27 cellular contexts compared by ENCODE assay signal in the genomic region with DNA sequence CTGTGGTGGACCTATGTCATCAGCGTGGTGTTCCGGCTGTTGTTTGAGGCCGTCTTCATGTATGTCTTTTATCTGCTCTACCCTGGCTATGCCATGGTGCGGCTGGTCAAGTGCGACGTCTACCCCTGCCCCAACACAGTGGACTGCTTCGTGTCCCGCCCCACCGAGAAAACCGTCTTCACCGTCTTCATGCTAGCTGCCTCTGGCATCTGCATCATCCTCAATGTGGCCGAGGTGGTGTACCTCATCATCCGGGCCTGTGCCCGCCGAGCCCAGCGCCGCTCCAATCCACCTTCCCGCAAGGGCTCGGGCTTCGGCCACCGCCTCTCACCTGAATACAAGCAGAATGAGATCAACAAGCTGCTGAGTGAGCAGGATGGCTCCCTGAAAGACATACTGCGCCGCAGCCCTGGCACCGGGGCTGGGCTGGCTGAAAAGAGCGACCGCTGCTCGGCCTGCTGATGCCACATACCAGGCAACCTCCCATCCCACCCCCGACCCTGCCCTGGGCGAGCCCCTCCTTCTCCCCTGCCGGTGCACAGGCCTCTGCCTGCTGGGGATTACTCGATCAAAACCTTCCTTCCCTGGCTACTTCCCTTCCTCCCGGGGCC. TPM values are rescaled to one million over a fixed set of nuclear protein-coding genes. Genes with fewer than 3 reads are reported as not detected.
"Had no signal": no experiment of that assay in that cellular context is flagged by ENCODE, and none has a peak within 500 bp of the region (broad histone marks: within the 10 kb centered on the region; RNA-seq: fewer than 3 reads in every experiment).

No MANE protein-coding gene starts in this region.

- ATAC-seq: activated CD4-positive, alpha-beta T cell treated with anti-CD3 and anti-CD28 coated beads for 36 hours; activated naive CD4-positive, alpha-beta T cell treated with anti-CD3 and anti-CD28 coated beads, Interleukin-2, amount 50 U/mL, for 72 hours; activated T-helper 17 cell treated with anti-CD3 and anti-CD28 coated beads, Interleukin-2, amount 50 U/mL, for 72 hours; stimulated activated naive B cell treated with anti-CD40 and anti-IgM and Interleukin-4, amounts not matched to agents 10 μg/mL and 1 μg/mL and 100 μg/mL, for 72 hours had no signal

- H3K36me3 ChIP-seq: ascending aorta, sigmoid colon, thoracic aorta, upper lobe of right lung had no signal

- H3K36me3 Mint-ChIP-seq: activated naive CD4-positive, alpha-beta T cell treated with anti-CD3 and anti-CD28 coated beads, Interleukin-2, amount 50 U/mL, for 72 hours; memory B cell; stimulated activated naive B cell treated with anti-CD40 and anti-IgM and Interleukin-4, amounts not matched to agents 10 μg/mL and 1 μg/mL and 100 μg/mL, for 72 hours had no signal

- H3K27me3 ChIP-seq: ascending aorta, sigmoid colon, upper lobe of right lung had no signal

- H3K4me2 ChIP-seq: smooth muscle cell had no signal

- H3K27me3 Mint-ChIP-seq: activated CD4-positive, alpha-beta T cell treated with anti-CD3 and anti-CD28 coated beads for 36 hours; activated T-helper 17 cell treated with anti-CD3 and anti-CD28 coated beads, Interleukin-2, amount 50 U/mL, for 72 hours had no signal

- H3K4me1 Mint-ChIP-seq: activated B cell treated with CpG ODN at 0.5 μM for 24 hours; activated CD4-positive, alpha-beta T cell treated with anti-CD3 and anti-CD28 coated beads for 36 hours; activated T-helper 17 cell treated with anti-CD3 and anti-CD28 coated beads, Interleukin-2, amount 50 U/mL, for 72 hours; central memory CD8-positive, alpha-beta T cell; memory B cell; stimulated activated naive B cell treated with anti-CD40 and anti-IgM and Interleukin-4, amounts not matched to agents 10 μg/mL and 1 μg/mL and 100 μg/mL, for 72 hours had no signal

- H3K9me3 ChIP-seq: ascending aorta, sigmoid colon, thoracic aorta, upper lobe of right lung had no signal

- H3K4me3 ChIP-seq: ascending aorta, coronary artery, sigmoid colon, smooth muscle cell, thoracic aorta, upper lobe of right lung had no signal

- H3K9me3 Mint-ChIP-seq: activated B cell treated with CpG ODN at 0.5 μM for 24 hours; activated naive CD4-positive, alpha-beta T cell treated with anti-CD3 and anti-CD28 coated beads, Interleukin-2, amount 50 U/mL, for 72 hours; activated T-cell treated with anti-CD3 and anti-CD28 coated beads, Interleukin-2, amount 50 U/mL, for 24 hours; activated T-helper 17 cell treated with anti-CD3 and anti-CD28 coated beads, Interleukin-2, amount 50 U/mL, for 72 hours; central memory CD8-positive, alpha-beta T cell; memory B cell; stimulated activated naive B cell treated with anti-CD40 and anti-IgM and Interleukin-4, amounts not matched to agents 10 μg/mL and 1 μg/mL and 100 μg/mL, for 72 hours had no signal

- H3K4me1 ChIP-seq: ascending aorta, sigmoid colon, upper lobe of right lung had no signal

- H3K27ac ChIP-seq: ascending aorta, coronary artery, sigmoid colon, thoracic aorta, upper lobe of right lung had no signal

- H3K27ac Mint-ChIP-seq: activated B cell treated with CpG ODN at 0.5 μM for 24 hours; activated CD4-positive, alpha-beta T cell treated with anti-CD3 and anti-CD28 coated beads for 36 hours; activated naive CD4-positive, alpha-beta T cell treated with anti-CD3 and anti-CD28 coated beads, Interleukin-2, amount 50 U/mL, for 72 hours; activated T-cell treated with anti-CD3 and anti-CD28 coated beads, Interleukin-2, amount 50 U/mL, for 24 hours; activated T-helper 17 cell treated with anti-CD3 and anti-CD28 coated beads, Interleukin-2, amount 50 U/mL, for 72 hours; memory B cell; nephron progenitor cell; stimulated activated naive B cell treated with anti-CD40 and anti-IgM and Interleukin-4, amounts not matched to agents 10 μg/mL and 1 μg/mL and 100 μg/mL, for 72 hours had no signal

- DNase-seq: activated B cell treated with CpG ODN at 0.5 μM for 24 hours; activated CD4-positive, alpha-beta T cell treated with anti-CD3 and anti-CD28 coated beads for 36 hours; activated CD4-positive, alpha-beta T cell treated with anti-CD3 and anti-CD28 coated beads, Interleukin-2, amount 50 U/mL, for 4 hours; activated CD8-positive, alpha-beta memory T cell treated with anti-CD3 and anti-CD28 coated beads for 24 hours; activated CD8-positive, alpha-beta memory T cell treated with anti-CD3 and anti-CD28 coated beads, Interleukin-2, amount 50 U/mL, for 4 hours; activated T-cell treated with anti-CD3 and anti-CD28 coated beads, Interleukin-2, amount 50 U/mL, for 24 hours; effector CD4-positive, alpha-beta T cell; islet precursor cell; left colon; nephron progenitor cell; sigmoid colon; stimulated activated CD4-positive, alpha-beta T cell treated with anti-CD3 and anti-CD28 coated beads, Interleukin-15, amount 100 ng/mL, for 24 hours; stimulated activated naive B cell treated with anti-CD40 and anti-IgM and Interleukin-4, amounts not matched to agents 10 μg/mL and 1 μg/mL and 100 μg/mL, for 72 hours; T-helper 1 cell; T-helper 9 cell; upper lobe of right lung had no signal

- H3K4me3 Mint-ChIP-seq: activated B cell treated with CpG ODN at 0.5 μM for 24 hours; activated CD4-positive, alpha-beta T cell treated with anti-CD3 and anti-CD28 coated beads for 36 hours; activated T-cell treated with anti-CD3 and anti-CD28 coated beads, Interleukin-2, amount 50 U/mL, for 24 hours; activated T-helper 17 cell treated with anti-CD3 and anti-CD28 coated beads, Interleukin-2, amount 50 U/mL, for 72 hours; central memory CD8-positive, alpha-beta T cell; memory B cell; nephron progenitor cell; stimulated activated naive B cell treated with anti-CD40 and anti-IgM and Interleukin-4, amounts not matched to agents 10 μg/mL and 1 μg/mL and 100 μg/mL, for 72 hours had no signal

RNA-seq across cellular contexts. Expression of gene GJB1, which starts 1.2 kb away (rescaled TPM):
- total RNA-seq: activated B cell treated with CpG ODN at 0.5 μM for 24 hours; activated CD4-positive, alpha-beta T cell treated with anti-CD3 and anti-CD28 coated beads for 36 hours; ascending aorta; frontal cortex; mononuclear cell; posterior vena cava; sigmoid colon; smooth muscle cell; thoracic aorta had no signal
- polyA plus RNA-seq: smooth muscle cell had no signal
